In the genomic region with DNA sequence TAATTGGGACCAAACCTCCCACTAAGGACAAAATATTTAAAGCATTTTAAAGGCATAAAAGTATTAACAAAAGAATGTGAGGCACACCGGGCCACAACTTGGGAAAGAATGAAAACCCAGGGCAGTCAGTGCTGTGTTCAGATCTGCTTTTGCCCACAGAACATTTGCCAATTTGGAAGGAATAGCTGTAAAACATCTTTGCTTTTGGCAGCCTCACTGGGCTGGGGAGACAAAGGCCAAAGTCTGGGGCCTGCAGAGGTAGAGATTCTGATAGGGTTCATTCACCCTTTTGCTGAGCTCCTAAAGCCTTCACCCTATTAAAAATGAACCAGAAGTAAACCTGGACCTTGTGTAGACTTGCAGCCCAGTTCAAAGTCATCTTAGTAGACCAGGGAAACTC, we compare ENCODE assay signal across 1 cellular context.
TF ChIP-seq lines count a peak whose summit lies in the region.

No MANE protein-coding gene starts in this region.

TF ChIP-seq in liver, 16 proteins besides CTCF, POLR2A, EP300 and RAD21 (continued from another document):
- TF ChIP-seq, protein P1, sequence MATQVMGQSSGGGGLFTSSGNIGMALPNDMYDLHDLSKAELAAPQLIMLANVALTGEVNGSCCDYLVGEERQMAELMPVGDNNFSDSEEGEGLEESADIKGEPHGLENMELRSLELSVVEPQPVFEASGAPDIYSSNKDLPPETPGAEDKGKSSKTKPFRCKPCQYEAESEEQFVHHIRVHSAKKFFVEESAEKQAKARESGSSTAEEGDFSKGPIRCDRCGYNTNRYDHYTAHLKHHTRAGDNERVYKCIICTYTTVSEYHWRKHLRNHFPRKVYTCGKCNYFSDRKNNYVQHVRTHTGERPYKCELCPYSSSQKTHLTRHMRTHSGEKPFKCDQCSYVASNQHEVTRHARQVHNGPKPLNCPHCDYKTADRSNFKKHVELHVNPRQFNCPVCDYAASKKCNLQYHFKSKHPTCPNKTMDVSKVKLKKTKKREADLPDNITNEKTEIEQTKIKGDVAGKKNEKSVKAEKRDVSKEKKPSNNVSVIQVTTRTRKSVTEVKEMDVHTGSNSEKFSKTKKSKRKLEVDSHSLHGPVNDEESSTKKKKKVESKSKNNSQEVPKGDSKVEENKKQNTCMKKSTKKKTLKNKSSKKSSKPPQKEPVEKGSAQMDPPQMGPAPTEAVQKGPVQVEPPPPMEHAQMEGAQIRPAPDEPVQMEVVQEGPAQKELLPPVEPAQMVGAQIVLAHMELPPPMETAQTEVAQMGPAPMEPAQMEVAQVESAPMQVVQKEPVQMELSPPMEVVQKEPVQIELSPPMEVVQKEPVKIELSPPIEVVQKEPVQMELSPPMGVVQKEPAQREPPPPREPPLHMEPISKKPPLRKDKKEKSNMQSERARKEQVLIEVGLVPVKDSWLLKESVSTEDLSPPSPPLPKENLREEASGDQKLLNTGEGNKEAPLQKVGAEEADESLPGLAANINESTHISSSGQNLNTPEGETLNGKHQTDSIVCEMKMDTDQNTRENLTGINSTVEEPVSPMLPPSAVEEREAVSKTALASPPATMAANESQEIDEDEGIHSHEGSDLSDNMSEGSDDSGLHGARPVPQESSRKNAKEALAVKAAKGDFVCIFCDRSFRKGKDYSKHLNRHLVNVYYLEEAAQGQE (IDR thresholded peaks at IDR 0.05): no peak
- peak; percentile 98 to 99 for TF ChIP-seq RXRA (IDR thresholded peaks at IDR 0.05)
- TF ChIP-seq GABPA (IDR thresholded peaks at IDR 0.05 in 1 of 2, conservative IDR thresholded peaks at IDR 0.05 in 1 of 2): peak in 1 of 2 donors; percentile 39
- peak; percentile 34 for TF ChIP-seq YY1 (IDR thresholded peaks at IDR 0.05)
- TF ChIP-seq EGR1 (IDR thresholded peaks at IDR 0.05; ENCODE audit: low read depth in 2 of 2): peak in 1 of 2 donors; percentile 50
- TF ChIP-seq ZBTB33 (IDR thresholded peaks at IDR 0.05): peak; percentile 83
- TF ChIP-seq HNF4A (conservative IDR thresholded peaks at IDR 0.05): peak; percentile 99
- no peak for TF ChIP-seq TAF1 (conservative IDR thresholded peaks at IDR 0.05)
- TF ChIP-seq FOXA2 (IDR thresholded peaks at IDR 0.05): peak; percentile 33
- peak; percentile 94 for TF ChIP-seq HNF4G (IDR thresholded peaks at IDR 0.05)
- peak; percentile 94 for TF ChIP-seq SP1 (IDR thresholded peaks at IDR 0.05)
- no peak for TF ChIP-seq MAX (IDR thresholded peaks at IDR 0.05)
